13 cellular contexts compared by ENCODE assay signal in the genomic region with DNA sequence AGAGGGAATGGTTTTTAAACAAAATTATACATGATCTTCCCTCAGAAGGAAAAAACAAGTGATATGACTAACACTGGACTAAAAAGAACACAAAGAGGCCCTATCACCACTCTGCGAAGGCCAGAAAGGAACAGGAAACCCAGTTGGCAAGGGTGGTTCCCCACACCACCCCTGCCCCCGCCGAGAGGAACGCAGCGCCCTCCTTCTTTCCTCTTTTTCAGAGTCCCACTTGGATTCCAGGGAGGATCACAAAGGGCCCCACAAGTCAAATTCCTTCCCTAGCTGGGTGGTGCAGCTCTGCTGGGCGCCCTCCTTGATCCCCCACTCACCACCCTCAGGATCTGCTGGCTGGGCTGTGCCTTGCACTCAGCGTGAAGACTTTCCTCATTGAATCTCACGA. TPM values are rescaled to one million over a fixed set of nuclear protein-coding genes. Genes with fewer than 3 reads are reported as not detected.
DNase-seq lines count a peak whose midpoint lies in the region; ATAC-seq and TF ChIP-seq lines count a peak whose summit lies in the region.
"Had no signal": no experiment of that assay in that cellular context is flagged by ENCODE, and none has a peak within 500 bp of the region (broad histone marks: within the 10 kb centered on the region; RNA-seq: fewer than 3 reads in every experiment).

No MANE protein-coding gene starts in this region.

- CTCF ChIA-PET in Caco-2 (lab: Charles Lee), result no interaction called here

- H3K9me3 Mint-ChIP-seq in chondrocyte (ENCODE audit: low read depth) (no peaks in the 10 kb centered on the region), Caco-2 (ENCODE audit: unreplicated experiment) (no peaks in the 10 kb centered on the region)

- no peak overlapping the region for H3K4me3 ChIP-seq in HL-60 (replicated peaks; ENCODE audit: insufficient read depth, low read length)
- H3K4me3 ChIP-seq in psoas muscle, result no peak overlapping the region
- H3K4me3 ChIP-seq in GM23248, result no peak overlapping the region
- no peak overlapping the region for H3K4me3 ChIP-seq in Caco-2 (ENCODE audit: low read depth, low read length)
- H3K4me3 ChIP-seq: prostate gland had no signal

- peak in 1 of 2 experiments; percentile 71 for DNase-seq in HL-60 (ENCODE audit: low read depth in 1 of 2, low spot score in 1 of 2)
- DNase-seq in chondrocyte (ENCODE audit: low spot score), result no peak
- DNase-seq in psoas muscle, result no peak
- DNase-seq in NCI-H1417 (lab: John Stamatoyannopoulos, UW), result no peak
- DNase-seq in GM23248, result no peak
- no peak for DNase-seq in Caco-2
- no peak for DNase-seq in mucosa of gallbladder (ENCODE audit: low spot score)
- DNase-seq: activated CD8-positive, alpha-beta memory T cell treated with anti-CD3 and anti-CD28 coated beads for 24 hours; DND-41; IMR-90; OCI-M1 had no signal

- H3K27ac Mint-ChIP-seq in chondrocyte (ENCODE audit: unreplicated experiment) (peak overlapping the region; percentile 49), Caco-2 (ENCODE audit: unreplicated experiment) (no peak overlapping the region)

- no peak overlapping the region for H3K9ac ChIP-seq in GM23248

- in situ Hi-C loops in GM23248 (cut with MboI), result no loop called here

- WGBS in psoas muscle, 3 donors, result 52 to 70% (median 65%) methylated on average over 8 of the region's 8 CpGs
- 72 to 79% methylated on average over 8 of the region's 8 CpGs for WGBS in GM23248 (ENCODE audit: low coverage in 1 of 2, low lambda C conversion rate in 2 of 2, missing lambda C conversion rate in 2 of 2), 2 experiments

- no TSS peak for BruUV-seq in Caco-2 (replicated peaks; lab: Mats Ljungman, UMichigan)

- peaks cover 61% of the 10 kb centered on the region for H3K4me1 ChIP-seq in psoas muscle
- peaks cover 14% of the 10 kb centered on the region for H3K4me1 ChIP-seq in GM23248 (ENCODE audit: insufficient read depth)
- H3K4me1 ChIP-seq in Caco-2, result 0 out of 2 replicates have a peak, but pooled peaks cover 3% of the 10 kb centered on the region
- H3K4me1 ChIP-seq: prostate gland had no signal

- ATAC-seq in GM18498 (IDR thresholded peaks at IDR 0.05; ENCODE audit: unreplicated experiment), result peak; percentile 28
- no peak for ATAC-seq in psoas muscle

- POLR2A ChIA-PET in Caco-2 (lab: Charles Lee), result no interaction called here

- H3K9me3 ChIP-seq in psoas muscle, result no peaks in the 10 kb centered on the region
- H3K9me3 ChIP-seq in GM23248 (ENCODE audit: low read depth), result no peaks in the 10 kb centered on the region
- no peaks in the 10 kb centered on the region for H3K9me3 ChIP-seq in Caco-2
- H3K9me3 ChIP-seq: prostate gland had no signal

- H3K79me2 ChIP-seq in GM23248 (ENCODE audit: insufficient read depth), result no peaks in the 10 kb centered on the region

- no peak overlapping the region for H3K4me2 ChIP-seq in GM23248 (ENCODE audit: unreplicated experiment)

- TF ChIP-seq CTCF in HL-60 (IDR thresholded peaks at IDR 0.05; ENCODE audit: insufficient read depth, low read length) (no peak), chondrocyte (IDR thresholded peaks at IDR 0.05) (no peak), psoas muscle (IDR thresholded peaks at IDR 0.05) (no peak), Caco-2 (IDR thresholded peaks at IDR 0.05; ENCODE audit: insufficient read depth in 1 of 2, low read depth in 1 of 2, low read length in 1 of 2, severe bottlenecking in 1 of 2, unreplicated experiment in 1 of 2) (no peak)

- H3K36me3 Mint-ChIP-seq in chondrocyte (ENCODE audit: low read depth) (peaks cover 2% of the 10 kb centered on the region), Caco-2 (ENCODE audit: insufficient read depth, unreplicated experiment) (no peaks in the 10 kb centered on the region)

- intact Hi-C loops in psoas muscle (cut with DNase I) (no loop called here), Caco-2 (cut with micrococcal nuclease; ENCODE audit: unreplicated experiment) (no loop called here)

- peak overlapping the region; percentile 62 for H3K27ac ChIP-seq in HL-60 (replicated peaks)
- peak overlapping the region; percentile 64 for H3K27ac ChIP-seq in psoas muscle
- no peak overlapping the region for H3K27ac ChIP-seq in GM23248
- H3K27ac ChIP-seq: prostate gland had no signal

- no peaks in the 10 kb centered on the region for H3K27me3 ChIP-seq in HL-60 (ENCODE audit: insufficient read depth, poor library complexity, severe bottlenecking)
- H3K27me3 ChIP-seq in psoas muscle (ENCODE audit: insufficient read depth in 3 of 3, low read length in 2 of 3), result no peaks in the 10 kb centered on the region
- H3K27me3 ChIP-seq in GM23248 (replicated peaks; ENCODE audit: insufficient read depth), result no peaks in the 10 kb centered on the region
- H3K27me3 ChIP-seq in Caco-2 (replicated peaks; ENCODE audit: control insufficient read depth, insufficient read depth, low read length), result no peaks in the 10 kb centered on the region

- no peaks in the 10 kb centered on the region for H3F3A ChIP-seq in GM23248 (ENCODE audit: insufficient read depth)

- no peaks in the 10 kb centered on the region for H3K9me2 ChIP-seq in GM23248 (ENCODE audit: insufficient read depth)

- H3K27me3 Mint-ChIP-seq in chondrocyte (ENCODE audit: low read depth), result no peaks in the 10 kb centered on the region
- H3K27me3 Mint-ChIP-seq in Caco-2 (ENCODE audit: insufficient read depth, unreplicated experiment), result no peaks in the 10 kb centered on the region

- H3K4me1 Mint-ChIP-seq in chondrocyte (ENCODE audit: low read depth) (peaks cover 64% of the 10 kb centered on the region), Caco-2 (ENCODE audit: low read depth, unreplicated experiment) (peaks cover 7% of the 10 kb centered on the region)

- H3K36me3 ChIP-seq in psoas muscle (ENCODE audit: insufficient read depth in 1 of 2, low read depth in 1 of 2) (no peaks in the 10 kb centered on the region), GM23248 (ENCODE audit: low read depth) (no peaks in the 10 kb centered on the region), Caco-2 (ENCODE audit: control insufficient read depth, insufficient read depth, low read length) (no peaks in the 10 kb centered on the region)
- H3K36me3 ChIP-seq: prostate gland had no signal

- no peak overlapping the region for H2AFZ ChIP-seq in GM23248

- H4K20me1 ChIP-seq in GM23248 (ENCODE audit: insufficient read depth), result no peaks in the 10 kb centered on the region

- no peak overlapping the region for H3K4me3 Mint-ChIP-seq in chondrocyte (ENCODE audit: unreplicated experiment)
- no peak overlapping the region for H3K4me3 Mint-ChIP-seq in Caco-2 (ENCODE audit: unreplicated experiment)

RNA-seq across cellular contexts. Expression of a gene that starts 29.8 kb away (rescaled TPM):
- total RNA-seq in chondrocyte (0.55 to 0.92 TPM (median 0.82 TPM) in 3 replicates), psoas muscle (10 to 100 TPM in 1 of 4 donors, 1 to 10 TPM in 3; 2.3 to 11.7 (median 5.8) TPM), Caco-2 (2022) (0.46 and 0.75 TPM in 2 replicates), mucosa of gallbladder (1.6 TPM)
- polyA plus RNA-seq in psoas muscle (1 to 10 TPM; 1.1 to 2.5 (median 2.4) TPM), GM23248 (2016; fragmentation: Nextera tagmentation; extraction: Ambion mirVana) (not detected in 2 replicates)
- total RNA-seq in GM23248 (2014; rRNA removed; shearing (Covaris generic)), result not detected in 2 replicates
- total RNA-seq: IMR-90 had no signal
- polyA plus RNA-seq: IMR-90 had no signal

RNA-seq across cellular contexts. Expression of a gene that starts 32.9 kb away (rescaled TPM):
- total RNA-seq in chondrocyte (0.80 to 1.1 TPM (median 1.0 TPM) in 3 replicates), psoas muscle (100 to 1,000 TPM; 103 to 205 (median 149) TPM), Caco-2 (2022) (0.77 and 1.4 TPM in 2 replicates), mucosa of gallbladder (53.2 TPM)
- polyA plus RNA-seq in psoas muscle (100 to 1,000 TPM in 1 of 3 donors, 10 to 100 TPM in 2; 30.7 to 140 (median 75.8) TPM), GM23248 (2016; fragmentation: Nextera tagmentation; extraction: Ambion mirVana) (0.74 and 1.2 TPM in 2 replicates)
- not detected in 2 replicates for total RNA-seq in GM23248 (2014; rRNA removed; shearing (Covaris generic))

RNA-seq across cellular contexts. Expression of a gene that starts 48.2 kb away (rescaled TPM):
- total RNA-seq in chondrocyte, result 1.4 to 5.3 TPM (median 3.9 TPM) in 3 replicates
- 10 to 100 TPM; 12.6 to 16.9 (median 14.5) TPM for total RNA-seq in psoas muscle
- polyA plus RNA-seq in psoas muscle, result 10 to 100 TPM in 2 of 3 donors, 1 to 10 TPM in 1; 5.2 to 16.6 (median 15.0) TPM
- total RNA-seq in GM23248 (2014; rRNA removed; shearing (Covaris generic)), result 2.1 and 6.6 TPM in 2 replicates
- polyA plus RNA-seq in GM23248 (2016; fragmentation: Nextera tagmentation; extraction: Ambion mirVana), result 1.7 and 2.3 TPM in 2 replicates
- total RNA-seq in Caco-2 (2022), result 2.8 TPM in 2 replicates
- total RNA-seq in mucosa of gallbladder, result 9.5 TPM

RNA-seq across cellular contexts. Expression of a gene that starts 49.7 kb away (rescaled TPM):
- 19.9 to 23.7 TPM (median 21.1 TPM) in 3 replicates for total RNA-seq in chondrocyte
- total RNA-seq in psoas muscle, result 100 to 1,000 TPM in 3 of 4 donors, 10 to 100 TPM in 1; 89.5 to 180 (median 127) TPM
- polyA plus RNA-seq in psoas muscle, result 100 to 1,000 TPM; 166 to 330 (median 304) TPM
- total RNA-seq in GM23248 (2014; rRNA removed; shearing (Covaris generic)), result 7.0 and 27.7 TPM in 2 replicates
- 53.3 and 56.7 TPM in 2 replicates for polyA plus RNA-seq in GM23248 (2016; fragmentation: Nextera tagmentation; extraction: Ambion mirVana)
- total RNA-seq in Caco-2 (2022), result 43.6 and 44.9 TPM in 2 replicates
- 45.1 TPM for total RNA-seq in mucosa of gallbladder

Comparison
In these comparisons a context has a peak if more than half of its experiments do, and no peak if none do; other contexts are left out.
1. RNA of a gene that starts 32.9 kb away (total RNA-seq): 103 to 205 TPM in psoas muscle and 53.2 TPM in mucosa of gallbladder (single experiment); 0.80 to 1.1 TPM in chondrocyte, 0.77 to 1.4 TPM in Caco-2 and not detected in GM23248; every median in the first group is over 10 times any median in the second.